ENCODE assay signal across 2 cellular contexts in genomic region chr1:117710710-117711109, GRCh38.
TF ChIP-seq lines count a peak whose summit lies in the region.

No MANE protein-coding gene starts in this region.

TF ChIP-seq in Ishikawa, 13 proteins besides CTCF, POLR2A, EP300 and RAD21 (continued from another document):
- TF ChIP-seq, protein P1, sequence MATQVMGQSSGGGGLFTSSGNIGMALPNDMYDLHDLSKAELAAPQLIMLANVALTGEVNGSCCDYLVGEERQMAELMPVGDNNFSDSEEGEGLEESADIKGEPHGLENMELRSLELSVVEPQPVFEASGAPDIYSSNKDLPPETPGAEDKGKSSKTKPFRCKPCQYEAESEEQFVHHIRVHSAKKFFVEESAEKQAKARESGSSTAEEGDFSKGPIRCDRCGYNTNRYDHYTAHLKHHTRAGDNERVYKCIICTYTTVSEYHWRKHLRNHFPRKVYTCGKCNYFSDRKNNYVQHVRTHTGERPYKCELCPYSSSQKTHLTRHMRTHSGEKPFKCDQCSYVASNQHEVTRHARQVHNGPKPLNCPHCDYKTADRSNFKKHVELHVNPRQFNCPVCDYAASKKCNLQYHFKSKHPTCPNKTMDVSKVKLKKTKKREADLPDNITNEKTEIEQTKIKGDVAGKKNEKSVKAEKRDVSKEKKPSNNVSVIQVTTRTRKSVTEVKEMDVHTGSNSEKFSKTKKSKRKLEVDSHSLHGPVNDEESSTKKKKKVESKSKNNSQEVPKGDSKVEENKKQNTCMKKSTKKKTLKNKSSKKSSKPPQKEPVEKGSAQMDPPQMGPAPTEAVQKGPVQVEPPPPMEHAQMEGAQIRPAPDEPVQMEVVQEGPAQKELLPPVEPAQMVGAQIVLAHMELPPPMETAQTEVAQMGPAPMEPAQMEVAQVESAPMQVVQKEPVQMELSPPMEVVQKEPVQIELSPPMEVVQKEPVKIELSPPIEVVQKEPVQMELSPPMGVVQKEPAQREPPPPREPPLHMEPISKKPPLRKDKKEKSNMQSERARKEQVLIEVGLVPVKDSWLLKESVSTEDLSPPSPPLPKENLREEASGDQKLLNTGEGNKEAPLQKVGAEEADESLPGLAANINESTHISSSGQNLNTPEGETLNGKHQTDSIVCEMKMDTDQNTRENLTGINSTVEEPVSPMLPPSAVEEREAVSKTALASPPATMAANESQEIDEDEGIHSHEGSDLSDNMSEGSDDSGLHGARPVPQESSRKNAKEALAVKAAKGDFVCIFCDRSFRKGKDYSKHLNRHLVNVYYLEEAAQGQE (IDR thresholded peaks at IDR 0.05; ENCODE audit: low read depth): no peak
- TF ChIP-seq FOXM1 (IDR thresholded peaks at IDR 0.05; ENCODE audit: borderline replicate concordance, low read depth) (no peak), NFIC (IDR thresholded peaks at IDR 0.05) (no peak), CREB1 (IDR thresholded peaks at IDR 0.05; ENCODE audit: low read depth) (no peak), MAX (IDR thresholded peaks at IDR 0.05) (no peak), CEBPB (IDR thresholded peaks at IDR 0.05) (no peak), TAF1 (IDR thresholded peaks at IDR 0.05; ENCODE audit: low read depth) (no peak), ZBTB7A (IDR thresholded peaks at IDR 0.05; ENCODE audit: low read depth) (no peak), EGR1 (IDR thresholded peaks at IDR 0.05) (no peak)
- TF ChIP-seq, protein P2, sequence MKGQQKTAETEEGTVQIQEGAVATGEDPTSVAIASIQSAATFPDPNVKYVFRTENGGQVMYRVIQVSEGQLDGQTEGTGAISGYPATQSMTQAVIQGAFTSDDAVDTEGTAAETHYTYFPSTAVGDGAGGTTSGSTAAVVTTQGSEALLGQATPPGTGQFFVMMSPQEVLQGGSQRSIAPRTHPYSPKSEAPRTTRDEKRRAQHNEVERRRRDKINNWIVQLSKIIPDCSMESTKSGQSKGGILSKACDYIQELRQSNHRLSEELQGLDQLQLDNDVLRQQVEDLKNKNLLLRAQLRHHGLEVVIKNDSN (IDR thresholded peaks at IDR 0.05): no peak

TF ChIP-seq in HepG2, 621 proteins besides CTCF, POLR2A, EP300 and RAD21 (continued from another document):
- TF ChIP-seq PRDM15 (CRISPR knock-in tag; IDR thresholded peaks at IDR 0.05) (no peak), ETS1 (CRISPR knock-in tag; IDR thresholded peaks at IDR 0.05) (no peak), ZNF619 (CRISPR knock-in tag; IDR thresholded peaks at IDR 0.05) (no peak), ZSCAN30 (CRISPR knock-in tag; IDR thresholded peaks at IDR 0.05) (no peak), SMARCC2 (IDR thresholded peaks at IDR 0.05) (no peak), ZNF3 (CRISPR knock-in tag; IDR thresholded peaks at IDR 0.05) (no peak), ZNF12 (CRISPR knock-in tag; IDR thresholded peaks at IDR 0.05) (no peak), RFX5 (IDR thresholded peaks at IDR 0.05; ENCODE audit: low read depth, low read length) (no peak), SALL2 (CRISPR knock-in tag; IDR thresholded peaks at IDR 0.05) (no peak), UBTF (CRISPR knock-in tag; IDR thresholded peaks at IDR 0.05) (no peak), ZNF556 (CRISPR knock-in tag; IDR thresholded peaks at IDR 0.05; ENCODE audit: borderline replicate concordance) (no peak), ZBTB7B (CRISPR knock-in tag; IDR thresholded peaks at IDR 0.05) (0 out of 2 replicates have a peak, but pooled peaks have one; percentile 48), SMC3 (IDR thresholded peaks at IDR 0.05; ENCODE audit: low read length) (peak; percentile 49; the same call in 1 of the 2 replicates), ZKSCAN8 (CRISPR knock-in tag; IDR thresholded peaks at IDR 0.05; ENCODE audit: borderline replicate concordance) (no peak), CBX1 (IDR thresholded peaks at IDR 0.05; ENCODE audit: low read depth) (no peak), ZNF766 (CRISPR knock-in tag; IDR thresholded peaks at IDR 0.05; ENCODE audit: borderline replicate concordance) (no peak), FIP1L1 (IDR thresholded peaks at IDR 0.05; ENCODE audit: borderline replicate concordance, insufficient read depth, low read depth, low read length) (no peak)
